Comparison of ENCODE assay signal across 17 cellular contexts in genomic region chr9:78566948-78567675, GRCh38.
DNase-seq lines count a peak whose midpoint lies in the region; ATAC-seq and TF ChIP-seq lines count a peak whose summit lies in the region.
"Had no signal": no experiment of that assay in that cellular context is flagged by ENCODE, and none has a peak within 500 bp of the region (broad histone marks: within the 10 kb centered on the region; RNA-seq: fewer than 3 reads in every experiment).

No MANE protein-coding gene starts in this region.

- H2AK5ac ChIP-seq in IMR-90 (ENCODE audit: low read depth, low read length), result peak overlapping the region; percentile 79; the same call in 1 of the 2 replicates

- ATAC-seq in IMR-90 (ENCODE audit: low read depth), result peak; percentile 97
- ATAC-seq: sciatic nerve had no signal

- H4K8ac ChIP-seq in IMR-90 (ENCODE audit: low read depth in 2 of 2, low read length in 2 of 2), result peak overlapping the region; percentile 40 to 90; a peak in 3 of 4 replicates

- in situ Hi-C loops in IMR-90 (cut with MboI; ENCODE audit: low sequenced_read_pairs), result no loop called here

- H3K27me3 Mint-ChIP-seq in T-helper 2 cell treated with Interferon-gamma antibody and Interleukin-4, amounts not matched to agents 5 μg/mL and 100 μg/mL, for 36 hours (ENCODE audit: low read depth), result no peaks in the 10 kb centered on the region

- peak overlapping the region; percentile 72; the same call in 2 of the 3 replicates for H2BK15ac ChIP-seq in IMR-90 (ENCODE audit: low read depth, low read length)

- no peaks in the 10 kb centered on the region for H3K36me3 Mint-ChIP-seq in T-helper 2 cell treated with Interferon-gamma antibody and Interleukin-4, amounts not matched to agents 5 μg/mL and 100 μg/mL, for 36 hours (ENCODE audit: low read depth)

- H2BK120ac ChIP-seq in IMR-90 (ENCODE audit: low read depth, low read length), result peak overlapping the region; percentile 87

- H3K23ac ChIP-seq in IMR-90 (ENCODE audit: low read depth, low read length), result peak overlapping the region; percentile 47; the same call in 1 of the 2 replicates

- H3K9ac ChIP-seq in IMR-90 (ENCODE audit: low read depth, low read length) (peak overlapping the region; percentile 31; the same call in 1 of the 2 replicates), MM.1S (ENCODE audit: low read length) (no peak overlapping the region)

- no peak overlapping the region for H3K27ac Mint-ChIP-seq in T-helper 2 cell treated with Interferon-gamma antibody and Interleukin-4, amounts not matched to agents 5 μg/mL and 100 μg/mL, for 36 hours

- H2AFZ ChIP-seq in IMR-90 (replicated peaks; ENCODE audit: low read length, poor library complexity) (peak overlapping the region; percentile 90), MM.1S (ENCODE audit: low read length) (no peak overlapping the region)

- peak overlapping the region; percentile 73 for H3K4ac ChIP-seq in IMR-90 (ENCODE audit: low read depth, low read length)

- no peak overlapping the region for H3K27ac ChIP-seq in IMR-90 (ENCODE audit: insufficient read depth, low read length)
- H3K27ac ChIP-seq in caudate nucleus (ENCODE audit: low read depth, low read length), result peak overlapping the region; percentile 39
- H3K27ac ChIP-seq in thyroid gland, result no peak overlapping the region
- H3K27ac ChIP-seq in MM.1S (ENCODE audit: low read length), result no peak overlapping the region
- H3K27ac ChIP-seq: SJSA1 had no signal

- peak overlapping the region; percentile 71 for H4K91ac ChIP-seq in IMR-90 (ENCODE audit: insufficient read depth, low read depth, low read length)

- no peaks in the 10 kb centered on the region for H3F3A ChIP-seq in MM.1S (ENCODE audit: insufficient read depth, low read length)

- no peaks in the 10 kb centered on the region for H3K27me3 ChIP-seq in IMR-90 (ENCODE audit: control insufficient read depth, insufficient read depth, low read length)
- no peaks in the 10 kb centered on the region for H3K27me3 ChIP-seq in thyroid gland
- no peaks in the 10 kb centered on the region for H3K27me3 ChIP-seq in MM.1S (replicated peaks; ENCODE audit: insufficient read depth, low read length)
- H3K27me3 ChIP-seq: SJSA1 had no signal

- no peak for TF ChIP-seq CTCF in IMR-90 (conservative IDR thresholded peaks at IDR 0.05; ENCODE audit: low read depth, low read length)
- TF ChIP-seq CTCF in thyroid gland (IDR thresholded peaks at IDR 0.05), result no peak
- TF ChIP-seq CTCF in MM.1S (IDR thresholded peaks at IDR 0.05; ENCODE audit: low read length), result no peak

- H3K9me1 ChIP-seq in IMR-90 (ENCODE audit: insufficient read depth, low read length), result peaks cover 5% of the 10 kb centered on the region; the same call in 1 of the 2 replicates

- peak; percentile 17 for DNase-seq in AG08396 (ENCODE audit: low spot score)
- DNase-seq in IMR-90, result peak; percentile 74
- DNase-seq in caudate nucleus (lab: John Stamatoyannopoulos, UW), result no peak
- peak; percentile 69 for DNase-seq in islet precursor cell
- DNase-seq in T-helper 2 cell treated with Interferon-gamma antibody and Interleukin-4, amounts not matched to agents 5 μg/mL and 100 μg/mL, for 36 hours (ENCODE audit: low spot score), result no peak
- DNase-seq in HEK293T (ENCODE audit: extremely low spot score), result no peak
- DNase-seq in thyroid gland, result no peak
- DNase-seq in MM.1S, result no peak
- DNase-seq: activated CD4-positive, alpha-beta T cell treated with anti-CD3 and anti-CD28 coated beads, Interleukin-2, amount 50 U/mL, for 4 hours; amygdala; dermis blood vessel endothelial cell; foreskin melanocyte; NCI-H1417 treated with DMSO at 0.1 percent for 48 hours; NCI-H446; stimulated activated CD4-positive, alpha-beta T cell treated with anti-CD3 and anti-CD28 coated beads, Interleukin-4, amount 100 ng/mL, for 4 hours had no signal

- H3K56ac ChIP-seq in IMR-90 (ENCODE audit: extremely low read depth, insufficient read depth, low read length), result peak overlapping the region; percentile 30; the same call in 1 of the 2 replicates

- dilution Hi-C loops in IMR-90 (cut with HindIII; ENCODE audit: low sequenced_read_pairs, unreplicated experiment), result no loop called here

- no CpG with 5 or more reads among the region's 5 CpGs for WGBS in IMR-90 (ENCODE audit: extremely low coverage in 2 of 2, insufficient read length in 1 of 2), 2 experiments
- WGBS in thyroid gland, 2 donors, result 89 to 92% methylated on average over 5 of the region's 5 CpGs

- TF ChIP-seq POLR2A in IMR-90 (IDR thresholded peaks at IDR 0.05; ENCODE audit: low read depth, low read length) (no peak), thyroid gland (IDR thresholded peaks at IDR 0.05) (no peak)

- H4K5ac ChIP-seq in IMR-90 (ENCODE audit: low read depth, low read length), result peak overlapping the region; percentile 89

- H3K4me1 Mint-ChIP-seq in T-helper 2 cell treated with Interferon-gamma antibody and Interleukin-4, amounts not matched to agents 5 μg/mL and 100 μg/mL, for 36 hours (ENCODE audit: low read depth), result no peaks in the 10 kb centered on the region

- POLR2A ChIA-PET in IMR-90 (lab: Charles Lee; ENCODE audit: unreplicated experiment), result no interaction called here
- POLR2A ChIA-PET in HEK293T (lab: Yijun Ruan, JAX), result no interaction called here

- H3K9me3 ChIP-seq in IMR-90 (ENCODE audit: control insufficient read depth, insufficient read depth, low read length) (no peaks in the 10 kb centered on the region), thyroid gland (no peaks in the 10 kb centered on the region), MM.1S (replicated peaks; ENCODE audit: insufficient read depth, low read length) (no peaks in the 10 kb centered on the region)
- H3K9me3 ChIP-seq: SJSA1 had no signal

- peak overlapping the region; percentile 93; the same call in 1 of the 2 replicates for H3K18ac ChIP-seq in IMR-90 (ENCODE audit: low read depth, low read length)

- H3K79me2 ChIP-seq in MM.1S (ENCODE audit: low read length), result no peaks in the 10 kb centered on the region

- intact Hi-C loops in IMR-90 (cut with micrococcal nuclease) (no loop called here), thyroid gland (cut with DNase I) (no loop called here)

- peaks cover 9% of the 10 kb centered on the region; the same call in 1 of the 2 replicates for H3K4me1 ChIP-seq in IMR-90 (ENCODE audit: control insufficient read depth, insufficient read depth, low read length)
- H3K4me1 ChIP-seq in thyroid gland, result no peaks in the 10 kb centered on the region
- no peaks in the 10 kb centered on the region for H3K4me1 ChIP-seq in MM.1S (ENCODE audit: low read length)

- H3K14ac ChIP-seq in IMR-90 (replicated peaks; ENCODE audit: low read depth, low read length), result peak overlapping the region; percentile 78; the same call in 1 of the 2 replicates

- H4K20me1 ChIP-seq in IMR-90 (ENCODE audit: insufficient read depth, low read length), result no peaks in the 10 kb centered on the region
- H4K20me1 ChIP-seq in MM.1S (ENCODE audit: insufficient read depth, low read length), result no peaks in the 10 kb centered on the region

- H3K4me2 ChIP-seq in IMR-90 (ENCODE audit: low read depth, low read length) (no peak overlapping the region), MM.1S (ENCODE audit: low read depth, low read length) (no peak overlapping the region)

- H2AK9ac ChIP-seq in IMR-90 (replicated peaks; ENCODE audit: low read depth, low read length, poor library complexity), result no peak overlapping the region

- H3K9me2 ChIP-seq in MM.1S (replicated peaks; ENCODE audit: insufficient read depth, low read length), result no peaks in the 10 kb centered on the region

- no peaks in the 10 kb centered on the region for H3K79me1 ChIP-seq in IMR-90 (ENCODE audit: low read depth in 1 of 2, low read length in 2 of 2)

- H3K4me3 ChIP-seq in IMR-90 (ENCODE audit: insufficient read depth, low read depth, low read length) (no peak overlapping the region), thyroid gland (replicated peaks in 1 of 3) (no peak overlapping the region), MM.1S (ENCODE audit: low read length) (no peak overlapping the region)
- H3K4me3 ChIP-seq: SJSA1 had no signal

- CTCF ChIA-PET in IMR-90 (lab: Yijun Ruan, JAX), result no interaction called here
- CTCF ChIA-PET in HEK293T (lab: Yijun Ruan, JAX), result no interaction called here

- H2BK5ac ChIP-seq in IMR-90 (ENCODE audit: low read depth, low read length, poor library complexity, severe bottlenecking), result peak overlapping the region; percentile 80

- H3K4me3 Mint-ChIP-seq in T-helper 2 cell treated with Interferon-gamma antibody and Interleukin-4, amounts not matched to agents 5 μg/mL and 100 μg/mL, for 36 hours, result no peak overlapping the region

- TF ChIP-seq RAD21 in IMR-90 (IDR thresholded peaks at IDR 0.05; ENCODE audit: low read length), result no peak

- H3K9me3 Mint-ChIP-seq in T-helper 2 cell treated with Interferon-gamma antibody and Interleukin-4, amounts not matched to agents 5 μg/mL and 100 μg/mL, for 36 hours, result no peaks in the 10 kb centered on the region

- H2BK20ac ChIP-seq in IMR-90 (ENCODE audit: low read depth, low read length), result peak overlapping the region; percentile 74

- H3K36me3 ChIP-seq in IMR-90 (ENCODE audit: control insufficient read depth, insufficient read depth, low read length) (no peaks in the 10 kb centered on the region), thyroid gland (no peaks in the 10 kb centered on the region), MM.1S (replicated peaks; ENCODE audit: insufficient read depth, low read length) (no peaks in the 10 kb centered on the region)
- H3K36me3 ChIP-seq: SJSA1 had no signal

- BruUV-seq in IMR-90 (replicated peaks; lab: Mats Ljungman, UMichigan), result no TSS peak

TF ChIP-seq in IMR-90, 13 proteins besides CTCF, POLR2A, EP300 and RAD21 (continues in another document):
- TF ChIP-seq MXI1 (IDR thresholded peaks at IDR 0.05; ENCODE audit: borderline replicate concordance, low read depth, low read length), result no peak

TF ChIP-seq in HEK293T, 16 proteins besides CTCF, POLR2A, EP300 and RAD21 (continues in another document):
- no peak for TF ChIP-seq SUZ12 (IDR thresholded peaks at IDR 0.05)
- no peak for TF ChIP-seq NFRKB (IDR thresholded peaks at IDR 0.05)
- no peak for TF ChIP-seq PKNOX1 (IDR thresholded peaks at IDR 0.05)
- no peak for TF ChIP-seq FOXM1 (IDR thresholded peaks at IDR 0.05; ENCODE audit: borderline replicate concordance)
- no peak for TF ChIP-seq L3MBTL2 (conservative IDR thresholded peaks at IDR 0.05)
- no peak for TF ChIP-seq FOXA1 (IDR thresholded peaks at IDR 0.05)
- no peak for TF ChIP-seq ZNF384 (IDR thresholded peaks at IDR 0.05)
- no peak for TF ChIP-seq ELF4 (IDR thresholded peaks at IDR 0.05)
- TF ChIP-seq SP1 (IDR thresholded peaks at IDR 0.05), result no peak
- TF ChIP-seq TARDBP (IDR thresholded peaks at IDR 0.05), result no peak
- TF ChIP-seq FOXK2 (IDR thresholded peaks at IDR 0.05), result no peak

Comparison
In these comparisons a context has a peak if more than half of its experiments do, and no peak if none do; other contexts are left out.
1. DNase-seq: peak in AG08396 (single experiment), IMR-90 (single experiment) and islet precursor cell (single experiment); none in caudate nucleus (0 of 61), T-helper 2 cell treated with Interferon-gamma antibody and Interleukin-4, amounts not matched to agents 5 μg/mL and 100 μg/mL, for 36 hours (single experiment), HEK293T (single experiment), thyroid gland (0 of 2) and MM.1S (single experiment).